ENCODE assay signal across 25 cellular contexts in the genomic region with DNA sequence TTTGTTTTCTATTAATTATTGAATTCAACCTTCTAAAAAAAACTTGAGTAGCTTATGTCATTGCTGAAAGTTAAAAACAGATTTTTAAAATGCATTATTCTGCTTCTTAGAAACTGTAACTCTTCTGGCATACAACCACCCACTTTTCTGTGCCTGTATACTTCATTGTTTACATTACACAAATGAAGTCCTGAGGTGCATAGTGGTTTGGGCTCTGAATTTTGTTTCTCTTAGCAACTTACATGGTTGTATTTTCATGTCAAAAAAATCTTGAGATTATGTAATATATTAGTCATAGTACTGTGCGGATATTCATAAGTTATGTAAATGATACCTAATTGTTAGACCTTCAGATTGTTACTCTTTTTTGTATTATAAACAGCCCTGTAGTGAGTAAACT.
"Had no signal": no experiment of that assay in that cellular context is flagged by ENCODE, and none has a peak within 500 bp of the region (broad histone marks: within the 10 kb centered on the region; RNA-seq: fewer than 3 reads in every experiment).

No MANE protein-coding gene starts in this region.

- ATAC-seq: activated naive CD4-positive, alpha-beta T cell treated with anti-CD3 and anti-CD28 coated beads, Interleukin-2, amount 50 U/mL, for 72 hours; activated T-cell treated with anti-CD3 and anti-CD28 coated beads, Interleukin-2, amount 50 U/mL, for 4 hours had no signal

- FAIRE-seq: RCC 7860, TTC549 had no signal

- DNase-seq: activated CD4-positive, alpha-beta T cell treated with anti-CD3 and anti-CD28 coated beads, Interleukin-2, amount 10 ng/mL, durations not matched to agents 7 days and 5 days; activated CD4-positive, alpha-beta T cell treated with anti-CD3 and anti-CD28 coated beads, Interleukin-2, amount 50 U/mL, for 48 hours; activated CD8-positive, alpha-beta memory T cell treated with anti-CD3 and anti-CD28 coated beads, Interleukin-2, amount 50 U/mL, for 4 hours; activated gamma-delta T cell treated with Interleukin-2 at 50 U/mL for 16 hours; activated naive CD4-positive, alpha-beta T cell treated with anti-CD3 and anti-CD28 coated beads for 36 hours; activated T-cell treated with anti-CD3 and anti-CD28 coated beads for 4 hours; activated T-cell treated with anti-CD3 and anti-CD28 coated beads, Interleukin-2, amount 50 U/mL, for 4 hours; anterior cingulate cortex; NCI-H1092 treated with DMSO at 0.1 percent for 48 hours; NCI-H1417; NCI-H146; NCI-H187; NCI-H2029 treated with DMSO at 0.1 percent for 48 hours; NCI-H2107; NCI-H2171; NCI-H510A; NCI-H526; NCI-H748 treated with DMSO at 0.1 percent for 48 hours; NK-92 treated with Interleukin-12 subunit alpha and Interleukin-12 subunit beta, amount 100 ng/mL, for 24 hours; PC-9; Right ventricle myocardium superior had no signal

- H3K27ac ChIP-seq: PC-9, RWPE1 had no signal
